In genomic region chr5:135033026-135033861, GRCh38 we compare ENCODE assay signal across 8 cellular contexts. TPM values are rescaled to one million over a fixed set of nuclear protein-coding genes. Genes with fewer than 3 reads are reported as not detected.
A peak's percentile ranks its signal among the peaks of the same experiment; 100 is the strongest.
DNase-seq lines count a peak whose midpoint lies in the region; ATAC-seq and TF ChIP-seq lines count a peak whose summit lies in the region.

No MANE protein-coding gene starts in this region.

- no peak for ATAC-seq in HG03175 (IDR thresholded peaks at IDR 0.05; ENCODE audit: unreplicated experiment)

- peak overlapping the region; percentile 58 to 60 for H3K9ac ChIP-seq in colonic mucosa (ENCODE audit: low read depth in 2 of 2, low read length in 2 of 2)

- no peak for TF ChIP-seq CTCF in colonic mucosa (IDR thresholded peaks at IDR 0.05)

- peak; percentile 47 for DNase-seq in stimulated activated CD4-positive, alpha-beta T cell treated with anti-CD3 and anti-CD28 coated beads, Interleukin-15, amount 100 ng/mL, for 24 hours
- DNase-seq in stimulated activated CD4-positive, alpha-beta T cell treated with anti-CD3 and anti-CD28 coated beads, Interleukin-1b, Interleukin-23, amount 100 ng/mL, for 48 hours: no peak
- DNase-seq in NCI-H2227 treated with DMSO at 0.1 percent for 48 hours (lab: John Stamatoyannopoulos, UW) (peak; percentile 22), colonic mucosa (no peak), NCI-H1930 (lab: John Stamatoyannopoulos, UW) (no peak), SKM-1 (lab: John Stamatoyannopoulos, UW; ENCODE audit: unreplicated experiment) (no peak)

- H3K4me1 ChIP-seq in colonic mucosa (peaks cover 16% of the 10 kb centered on the region), muscle layer of duodenum (ENCODE audit: control insufficient read depth in 1 of 2, insufficient read depth in 2 of 2, low read length in 2 of 2) (peaks cover 0 to 47% of the 10 kb centered on the region in 2 donors)

- H3K9me3 ChIP-seq in colonic mucosa (no peaks in the 10 kb centered on the region), muscle layer of duodenum (ENCODE audit: control insufficient read depth in 1 of 2, low read length in 2 of 2) (no peaks in the 10 kb centered on the region)

- no peaks in the 10 kb centered on the region for H3K36me3 ChIP-seq in colonic mucosa
- no peaks in the 10 kb centered on the region for H3K36me3 ChIP-seq in muscle layer of duodenum (ENCODE audit: control insufficient read depth in 1 of 2, insufficient read depth in 2 of 2, low read length in 2 of 2)

- peak overlapping the region; percentile 49 for H3K4me3 ChIP-seq in colonic mucosa
- H3K4me3 ChIP-seq in muscle layer of duodenum (ENCODE audit: low read depth in 1 of 2, low read length in 2 of 2): peak overlapping the region; percentile 56 to 77

- H3K27ac ChIP-seq in colonic mucosa (peak overlapping the region; percentile 26), muscle layer of duodenum (ENCODE audit: low read length) (peak overlapping the region; percentile 63)

- intact Hi-C loops in colonic mucosa (cut with DNase I): loop anchor here (5.0 kb wide), 1 partner anchor 154 kb away; no protein-coding TSS in a partner anchor

- H3K27me3 ChIP-seq in colonic mucosa: peaks cover 86% of the 10 kb centered on the region
- H3K27me3 ChIP-seq in muscle layer of duodenum (ENCODE audit: low read depth, low read length): peaks cover 70% of the 10 kb centered on the region

RNA-seq across cellular contexts. Expression of gene PITX1, which starts 0.8 kb away (rescaled TPM):
- total RNA-seq in colonic mucosa: 1 to 10 TPM; 7.8 to 9.9 TPM

Comparison
In these comparisons a context has a peak if more than half of its experiments do, and no peak if none do; other contexts are left out.
1. DNase-seq: peak in stimulated activated CD4-positive, alpha-beta T cell treated with anti-CD3 and anti-CD28 coated beads, Interleukin-15, amount 100 ng/mL, for 24 hours (single experiment) and NCI-H2227 treated with DMSO at 0.1 percent for 48 hours (single experiment); none in stimulated activated CD4-positive, alpha-beta T cell treated with anti-CD3 and anti-CD28 coated beads, Interleukin-1b, Interleukin-23, amount 100 ng/mL, for 48 hours (single experiment), colonic mucosa (single experiment), NCI-H1930 (0 of 2) and SKM-1 (single experiment).